8 cellular contexts compared by ENCODE assay signal in genomic region chr5:79025054-79025465, GRCh38. TPM values are rescaled to one million over a fixed set of nuclear protein-coding genes. Genes with fewer than 3 reads are reported as not detected.
DNase-seq lines count a peak whose midpoint lies in the region; ATAC-seq, FAIRE-seq and TF ChIP-seq lines count a peak whose summit lies in the region.

No MANE protein-coding gene starts in this region.

- H3K27me3 ChIP-seq in AG04450 (ENCODE audit: control insufficient read depth, insufficient read depth, low read length) (peaks cover 4% of the 10 kb centered on the region), endodermal cell (ENCODE audit: control insufficient read depth, insufficient read depth, low read length, poor library complexity, severe bottlenecking) (no peaks in the 10 kb centered on the region)

- CTCF ChIA-PET in AG04450 (lab: Charles Lee), result interaction anchor here (0.5 to 16.3 kb wide), 128 partner anchors 9 to 1880 kb away, joined by 3 to 920 read pairs (median 4); partner anchors contain the start of genes BHMT2 and DMGDH
- CTCF ChIA-PET in activated CD4-positive, alpha-beta memory T cell treated with anti-CD3 and anti-CD28 coated beads for 36 hours (lab: Charles Lee), result interaction anchor here (0.6 to 12.7 kb wide), 42 partner anchors 9 to 1070 kb away, joined by 3 to 404 read pairs (median 4); partner anchors contain the start of gene ARSB

- H3K27me3 Mint-ChIP-seq in activated CD4-positive, alpha-beta memory T cell treated with anti-CD3 and anti-CD28 coated beads for 36 hours, result peaks cover 37% of the 10 kb centered on the region
- peaks cover 8% of the 10 kb centered on the region for H3K27me3 Mint-ChIP-seq in endodermal cell (ENCODE audit: insufficient read depth)

- no peak overlapping the region for H3K4me3 Mint-ChIP-seq in activated CD4-positive, alpha-beta memory T cell treated with anti-CD3 and anti-CD28 coated beads for 36 hours
- H3K4me3 Mint-ChIP-seq in endodermal cell, result peak overlapping the region; percentile 36

- intact Hi-C loops in activated CD4-positive, alpha-beta memory T cell treated with anti-CD3 and anti-CD28 coated beads for 36 hours (cut with micrococcal nuclease), result loop anchor here (1.0 to 2.0 kb wide), 3 partner anchors 86 to 440 kb away; partner anchors contain the start of gene BHMT

- H3K4me1 Mint-ChIP-seq in activated CD4-positive, alpha-beta memory T cell treated with anti-CD3 and anti-CD28 coated beads for 36 hours (ENCODE audit: low read depth), result peaks cover 7% of the 10 kb centered on the region
- H3K4me1 Mint-ChIP-seq in endodermal cell, result peaks cover 15% of the 10 kb centered on the region

- DNase-seq in AG04450 (ENCODE audit: low read depth, low spot score) (peak; percentile 57), GM19239 (ENCODE audit: insufficient read length, low spot score) (peak; percentile 9), NCI-H446 (lab: John Stamatoyannopoulos, UW) (peak; percentile 32 to 77), endodermal cell (peak; percentile 89), midbrain (lab: John Stamatoyannopoulos, UW) (peak; percentile 67)
- peak; percentile 68 for DNase-seq in activated CD4-positive, alpha-beta memory T cell treated with anti-CD3 and anti-CD28 coated beads for 36 hours
- peak; percentile 25 to 41 for DNase-seq in stimulated activated CD8-positive, alpha-beta memory T cell treated with anti-CD3 and anti-CD28 coated beads, Interleukin-2, amount 100 ng/mL, for 48 hours (ENCODE audit: low read depth in 2 of 2)

- TF ChIP-seq CTCF in AG04450 (IDR thresholded peaks at IDR 0.05; ENCODE audit: low read depth, low read length), result peak; percentile 95
- TF ChIP-seq CTCF in endodermal cell (conservative IDR thresholded peaks at IDR 0.05), result peak; percentile 98

- no peak overlapping the region for H3K27ac ChIP-seq in AG04450 (ENCODE audit: low read depth, low read length)
- H3K27ac ChIP-seq in endodermal cell (ENCODE audit: low read depth, low read length), result no peak overlapping the region

- H3K9me3 ChIP-seq in AG04450 (ENCODE audit: control insufficient read depth, insufficient read depth, low read length) (no peaks in the 10 kb centered on the region), endodermal cell (ENCODE audit: control insufficient read depth, low read length) (no peaks in the 10 kb centered on the region)

- no peaks in the 10 kb centered on the region for H3K36me3 Mint-ChIP-seq in activated CD4-positive, alpha-beta memory T cell treated with anti-CD3 and anti-CD28 coated beads for 36 hours
- no peaks in the 10 kb centered on the region for H3K36me3 Mint-ChIP-seq in endodermal cell (ENCODE audit: low read depth)

- no peaks in the 10 kb centered on the region for H3K9me3 Mint-ChIP-seq in activated CD4-positive, alpha-beta memory T cell treated with anti-CD3 and anti-CD28 coated beads for 36 hours
- no peaks in the 10 kb centered on the region for H3K9me3 Mint-ChIP-seq in endodermal cell

- H3K4me3 ChIP-seq in AG04450 (ENCODE audit: low read depth, low read length), result peak overlapping the region; percentile 38
- no peak overlapping the region for H3K4me3 ChIP-seq in endodermal cell (ENCODE audit: low read length)

- no peaks in the 10 kb centered on the region for H3K4me1 ChIP-seq in endodermal cell (ENCODE audit: control insufficient read depth, insufficient read depth, low read length)

- 10 to 13% methylated on average over 12 to 13 of the region's 13 CpGs for WGBS in endodermal cell (ENCODE audit: insufficient coverage in 1 of 2, insufficient read length in 1 of 2), 2 experiments

- H3K9ac ChIP-seq in endodermal cell (ENCODE audit: extremely low read depth, low read length, poor library complexity, severe bottlenecking), result no peak overlapping the region

- H3K27ac Mint-ChIP-seq in activated CD4-positive, alpha-beta memory T cell treated with anti-CD3 and anti-CD28 coated beads for 36 hours, result no peak overlapping the region
- no peak overlapping the region for H3K27ac Mint-ChIP-seq in endodermal cell

- peak; percentile 89 for FAIRE-seq in GM19239 (lab: Jason Lieb, UNC)

- ATAC-seq in HG03196 (IDR thresholded peaks at IDR 0.05; ENCODE audit: unreplicated experiment), result no peak

- no peaks in the 10 kb centered on the region for H3K36me3 ChIP-seq in endodermal cell (ENCODE audit: control insufficient read depth, insufficient read depth, low read length)

- POLR2A ChIA-PET in AG04450 (lab: Yijun Ruan, JAX), result interaction anchor here (0.6 to 0.8 kb wide), 2 partner anchors 40 to 138 kb away, joined by 3 to 4 read pairs; partner anchors contain the start of gene ARSB
- POLR2A ChIA-PET in activated CD4-positive, alpha-beta memory T cell treated with anti-CD3 and anti-CD28 coated beads for 36 hours (lab: Charles Lee), result no interaction called here

RNA-seq across cellular contexts. Expression of gene ARSB, which starts 40.0 kb away (rescaled TPM):
- polyA plus RNA-seq in AG04450 (2011; rRNA removed), result 21.0 and 21.7 TPM in 2 replicates
- polyA minus RNA-seq in AG04450 (2011; rRNA and poly(A)+ RNA removed), result 17.3 and 17.4 TPM in 2 replicates
- total RNA-seq in activated CD4-positive, alpha-beta memory T cell treated with anti-CD3 and anti-CD28 coated beads for 36 hours, result 1 to 10 TPM; 9.3 to 9.9 TPM
- 10 to 100 TPM; 28.1 TPM for total RNA-seq in endodermal cell
- 11.4 TPM for polyA plus RNA-seq in endodermal cell (2013, experiment 1 of 2)
- 12.8 TPM for polyA plus RNA-seq in endodermal cell (2013, experiment 2 of 2)

RNA-seq across cellular contexts. Expression of gene DMGDH, which starts 44.4 kb away (rescaled TPM):
- 1.7 and 1.9 TPM in 2 replicates for polyA plus RNA-seq in AG04450 (2011; rRNA removed)
- 0.70 and 1.3 TPM in 2 replicates for polyA minus RNA-seq in AG04450 (2011; rRNA and poly(A)+ RNA removed)
- 1 to 10 TPM; 1.3 to 1.7 TPM for total RNA-seq in activated CD4-positive, alpha-beta memory T cell treated with anti-CD3 and anti-CD28 coated beads for 36 hours
- total RNA-seq in endodermal cell, result 1 to 10 TPM in 1 of 2 donors, under 1 TPM in 1; 0.73 to 4.7 TPM
- polyA plus RNA-seq in endodermal cell (2013, experiment 1 of 2), result 1.3 TPM
- polyA plus RNA-seq in endodermal cell (2013, experiment 2 of 2), result 0.17 TPM

RNA-seq across cellular contexts. Expression of gene BHMT2, which starts 44.5 kb away (rescaled TPM):
- polyA plus RNA-seq in AG04450 (2011; rRNA removed), result 8.9 and 9.6 TPM in 2 replicates
- polyA minus RNA-seq in AG04450 (2011; rRNA and poly(A)+ RNA removed), result 5.3 and 7.2 TPM in 2 replicates
- not detected for total RNA-seq in activated CD4-positive, alpha-beta memory T cell treated with anti-CD3 and anti-CD28 coated beads for 36 hours
- total RNA-seq in endodermal cell, result under 1 TPM in 1 of 2 donors, not detected in 1; 0.46 TPM
- not detected for polyA plus RNA-seq in endodermal cell (2013, experiment 1 of 2)
- polyA plus RNA-seq in endodermal cell (2013, experiment 2 of 2), result not detected

Comparison
In these comparisons a context has a peak if more than half of its experiments do, and no peak if none do; other contexts are left out.
1. DNase-seq: peak in every context shown above with its lines; median percentile 89 in endodermal cell; 68 in activated CD4-positive, alpha-beta memory T cell treated with anti-CD3 and anti-CD28 coated beads for 36 hours; 67 in midbrain; 57 in AG04450; 54 in NCI-H446; 33 in stimulated activated CD8-positive, alpha-beta memory T cell treated with anti-CD3 and anti-CD28 coated beads, Interleukin-2, amount 100 ng/mL, for 48 hours; 9 in GM19239.